In the genomic region with DNA sequence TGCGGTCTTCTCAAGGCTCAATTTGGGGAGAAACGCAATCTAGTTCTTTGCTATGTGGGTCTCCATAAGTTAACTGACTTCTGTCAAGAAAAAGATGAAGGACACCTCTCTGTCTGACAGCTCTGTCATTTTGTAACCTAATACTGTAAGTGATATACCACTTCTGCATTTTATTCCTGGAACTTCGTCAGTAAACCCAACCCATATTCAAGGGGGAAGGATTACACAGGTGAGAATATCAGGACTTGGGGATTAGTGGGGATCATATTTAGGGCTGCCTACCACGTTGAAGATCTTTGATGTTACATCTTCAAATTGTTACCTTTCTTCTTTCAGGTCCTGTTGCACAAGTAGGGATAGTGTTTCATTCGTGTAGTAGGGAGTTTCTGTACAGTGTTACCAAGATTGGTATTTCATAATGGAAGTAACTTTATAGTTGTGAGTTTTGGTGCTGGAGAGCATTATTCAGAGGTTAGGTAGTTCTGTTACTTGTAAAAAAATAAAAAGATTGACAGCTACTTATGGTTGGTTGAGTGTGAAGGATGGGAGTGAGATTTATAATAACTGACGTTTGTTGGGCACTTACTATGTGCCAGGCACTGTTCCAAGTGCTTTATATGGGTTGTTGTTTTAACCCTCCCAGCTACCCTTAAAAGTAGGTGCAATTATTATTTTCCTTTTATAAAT, we compare ENCODE assay signal across 9 cellular contexts. TPM values are rescaled to one million over a fixed set of nuclear protein-coding genes. Genes with fewer than 3 reads are reported as not detected.
DNase-seq lines count a peak whose midpoint lies in the region; ATAC-seq, FAIRE-seq and TF ChIP-seq lines count a peak whose summit lies in the region.
"Had no signal": no experiment of that assay in that cellular context is flagged by ENCODE, and none has a peak within 500 bp of the region (broad histone marks: within the 10 kb centered on the region; RNA-seq: fewer than 3 reads in every experiment).

No MANE protein-coding gene starts in this region.

- H3K4me2 ChIP-seq in OCI-LY3 (ENCODE audit: low read length), result peak overlapping the region; percentile 98

- peak overlapping the region; percentile 10 for H3K4me3 Mint-ChIP-seq in activated CD8-positive, alpha-beta memory T cell treated with anti-CD3 and anti-CD28 coated beads, Interleukin-2, amount 10 ng/mL, durations not matched to agents 7 days and 5 days
- peak overlapping the region; percentile 51 to 84 for H3K4me3 Mint-ChIP-seq in stimulated activated naive CD8-positive, alpha-beta T cell treated with anti-CD3 and anti-CD28 coated beads, Interleukin-15, amount 100 ng/mL, for 72 hours

- peaks cover 30% of the 10 kb centered on the region for H3K4me1 Mint-ChIP-seq in activated CD8-positive, alpha-beta memory T cell treated with anti-CD3 and anti-CD28 coated beads, Interleukin-2, amount 10 ng/mL, durations not matched to agents 7 days and 5 days
- peaks cover 46% of the 10 kb centered on the region for H3K4me1 Mint-ChIP-seq in stimulated activated naive CD8-positive, alpha-beta T cell treated with anti-CD3 and anti-CD28 coated beads, Interleukin-15, amount 100 ng/mL, for 72 hours

- no peaks in the 10 kb centered on the region for H3K9me3 ChIP-seq in OCI-LY3 (ENCODE audit: insufficient read depth, low read length)

- H3K9ac ChIP-seq in OCI-LY3 (ENCODE audit: low read length), result peak overlapping the region; percentile 85

- TF ChIP-seq POLR2A in H54 (IDR thresholded peaks at IDR 0.05; ENCODE audit: low read depth, low read length), result no peak

- H3K79me2 ChIP-seq in OCI-LY3 (ENCODE audit: low read length), result peaks cover 44% of the 10 kb centered on the region

- H3K36me3 ChIP-seq in OCI-LY3 (replicated peaks; ENCODE audit: low read depth, low read length), result peaks cover 4% of the 10 kb centered on the region

- H3K27ac ChIP-seq in OCI-LY3 (ENCODE audit: low read length), result peak overlapping the region; percentile 33

- no peak for FAIRE-seq in H54 (lab: Jason Lieb, UNC)

- H3K9me3 Mint-ChIP-seq in activated CD8-positive, alpha-beta memory T cell treated with anti-CD3 and anti-CD28 coated beads, Interleukin-2, amount 10 ng/mL, durations not matched to agents 7 days and 5 days (ENCODE audit: low read depth), result no peaks in the 10 kb centered on the region
- no peaks in the 10 kb centered on the region for H3K9me3 Mint-ChIP-seq in stimulated activated naive CD8-positive, alpha-beta T cell treated with anti-CD3 and anti-CD28 coated beads, Interleukin-15, amount 100 ng/mL, for 72 hours

- ATAC-seq in activated CD8-positive, alpha-beta memory T cell treated with anti-CD3 and anti-CD28 coated beads, Interleukin-2, amount 10 ng/mL, durations not matched to agents 7 days and 5 days, result no peak
- ATAC-seq in stimulated activated naive CD8-positive, alpha-beta T cell treated with anti-CD3 and anti-CD28 coated beads, Interleukin-15, amount 100 ng/mL, for 72 hours, result no peak
- no peak for ATAC-seq in esophagus mucosa

- CTCF ChIA-PET in activated CD8-positive, alpha-beta memory T cell treated with anti-CD3 and anti-CD28 coated beads, Interleukin-2, amount 10 ng/mL, durations not matched to agents 7 days and 5 days (lab: Charles Lee), result interaction anchor here (1.0 kb wide), 1 partner anchor 29 kb away, joined by 3 read pairs; no protein-coding TSS in a partner anchor

- no peaks in the 10 kb centered on the region for H3K27me3 Mint-ChIP-seq in activated CD8-positive, alpha-beta memory T cell treated with anti-CD3 and anti-CD28 coated beads, Interleukin-2, amount 10 ng/mL, durations not matched to agents 7 days and 5 days
- no peaks in the 10 kb centered on the region for H3K27me3 Mint-ChIP-seq in stimulated activated naive CD8-positive, alpha-beta T cell treated with anti-CD3 and anti-CD28 coated beads, Interleukin-15, amount 100 ng/mL, for 72 hours

- TF ChIP-seq CTCF in OCI-LY3 (IDR thresholded peaks at IDR 0.05; ENCODE audit: low read depth, low read length) (no peak), fibroblast of the aortic adventitia (IDR thresholded peaks at IDR 0.05; ENCODE audit: insufficient read depth, low read length) (no peak)

- H2AFZ ChIP-seq in OCI-LY3 (ENCODE audit: low read depth, low read length), result no peak overlapping the region

- peak overlapping the region; percentile 98 for H3K4me3 ChIP-seq in OCI-LY3 (ENCODE audit: low read length)
- H3K4me3 ChIP-seq in fibroblast of the aortic adventitia (ENCODE audit: low read depth, low read length), result peak overlapping the region; percentile 99

- H3K27ac Mint-ChIP-seq in activated CD8-positive, alpha-beta memory T cell treated with anti-CD3 and anti-CD28 coated beads, Interleukin-2, amount 10 ng/mL, durations not matched to agents 7 days and 5 days, result no peak overlapping the region
- H3K27ac Mint-ChIP-seq in stimulated activated naive CD8-positive, alpha-beta T cell treated with anti-CD3 and anti-CD28 coated beads, Interleukin-15, amount 100 ng/mL, for 72 hours, result no peak overlapping the region

- H3K4me1 ChIP-seq in OCI-LY3 (ENCODE audit: low read length), result peaks cover 55% of the 10 kb centered on the region

- no peaks in the 10 kb centered on the region for H3K27me3 ChIP-seq in OCI-LY3 (ENCODE audit: low read depth, low read length)

- DNase-seq in activated CD8-positive, alpha-beta memory T cell treated with anti-CD3 and anti-CD28 coated beads, Interleukin-2, amount 10 ng/mL, durations not matched to agents 7 days and 5 days, result no peak
- DNase-seq in activated CD8-positive, alpha-beta memory T cell treated with anti-CD3 and anti-CD28 coated beads for 24 hours, result no peak
- no peak for DNase-seq in fibroblast of the aortic adventitia (ENCODE audit: low read depth)
- DNase-seq in stimulated activated naive CD8-positive, alpha-beta T cell treated with anti-CD3 and anti-CD28 coated beads, Interleukin-15, amount 100 ng/mL, for 72 hours, result no peak
- DNase-seq in NCI-H1436 (lab: John Stamatoyannopoulos, UW), result no peak
- DNase-seq in H54 (ENCODE audit: insufficient read length, low spot score), result no peak
- DNase-seq: cerebellar nuclear complex had no signal

- peaks cover 2% of the 10 kb centered on the region for H3K36me3 Mint-ChIP-seq in activated CD8-positive, alpha-beta memory T cell treated with anti-CD3 and anti-CD28 coated beads, Interleukin-2, amount 10 ng/mL, durations not matched to agents 7 days and 5 days

- H4K20me1 ChIP-seq in OCI-LY3 (ENCODE audit: insufficient read depth, low read length), result peaks cover 38% of the 10 kb centered on the region

RNA-seq across cellular contexts. Expression of a gene that starts 1.6 kb away (rescaled TPM):
- total RNA-seq in activated CD8-positive, alpha-beta memory T cell treated with anti-CD3 and anti-CD28 coated beads, Interleukin-2, amount 10 ng/mL, durations not matched to agents 7 days and 5 days, result 10 to 100 TPM; 13.0 to 15.0 TPM
- total RNA-seq in fibroblast of the aortic adventitia (ENCODE audit: low replicate concordance) (6.4 and 19.1 TPM in 2 replicates), esophagus mucosa (8.9 TPM)
